Comparison of ENCODE assay signal across 8 cellular contexts in the genomic region with DNA sequence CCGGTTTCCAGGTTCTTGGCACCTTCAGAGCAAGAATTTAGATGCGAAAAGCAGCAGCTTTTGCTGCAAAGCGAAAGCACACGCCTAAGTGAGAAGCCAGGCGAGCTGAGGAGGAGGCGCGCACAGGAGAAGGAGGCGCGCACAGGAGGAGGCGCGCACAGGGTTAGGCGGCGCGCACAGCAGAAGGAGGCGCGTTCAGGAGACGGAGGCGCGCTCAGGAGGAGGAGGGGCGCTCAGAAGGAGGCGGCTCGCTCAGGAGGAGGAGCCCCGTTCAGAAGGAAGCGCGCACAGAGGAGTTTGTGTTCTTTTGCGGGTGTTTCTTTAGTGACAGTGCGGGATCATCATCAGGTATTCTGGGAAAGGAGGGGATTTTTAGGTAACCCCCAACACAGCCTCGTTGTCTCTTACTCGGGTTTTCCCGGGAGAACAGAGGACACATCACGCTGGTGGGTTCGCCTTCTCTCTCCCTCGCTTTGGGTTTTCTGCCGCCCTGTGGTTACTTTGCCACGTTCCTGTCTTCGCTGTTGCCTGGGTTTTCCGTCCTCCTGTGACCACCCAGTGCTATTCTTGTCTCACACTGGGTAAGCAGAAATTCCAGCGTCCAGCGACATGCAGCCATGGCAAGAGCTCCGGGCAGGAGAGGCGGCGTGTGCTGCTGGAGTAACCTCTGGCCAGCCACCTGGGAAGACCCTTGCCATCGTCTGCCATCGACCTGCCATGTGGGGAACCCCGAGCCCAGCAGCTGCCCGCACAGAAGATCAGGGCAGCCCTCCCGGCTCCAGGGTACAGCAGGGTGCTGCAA. TPM values are rescaled to one million over a fixed set of nuclear protein-coding genes. Genes with fewer than 3 reads are reported as not detected.
DNase-seq lines count a peak whose midpoint lies in the region; ATAC-seq and TF ChIP-seq lines count a peak whose summit lies in the region.

No MANE protein-coding gene starts in this region.

- CTCF ChIA-PET in CD4-positive, alpha-beta T cell (lab: Charles Lee) = no interaction called here

- no peaks in the 10 kb centered on the region for H3K27me3 Mint-ChIP-seq in CD4-positive, alpha-beta T cell
- H3K27me3 Mint-ChIP-seq in IgD-negative memory B cell (no peaks in the 10 kb centered on the region), mesothelial cell of epicardium (ENCODE audit: low read depth) (no peaks in the 10 kb centered on the region)

- peaks cover 18% of the 10 kb centered on the region for H3K4me1 Mint-ChIP-seq in CD4-positive, alpha-beta T cell (ENCODE audit: low read depth)
- H3K4me1 Mint-ChIP-seq in IgD-negative memory B cell = peaks cover 3 to 7% (median 7%) of the 10 kb centered on the region in 3 donors
- peaks cover 2% of the 10 kb centered on the region for H3K4me1 Mint-ChIP-seq in mesothelial cell of epicardium

- intact Hi-C loops in CD4-positive, alpha-beta T cell (cut with DNase I, micrococcal nuclease) = loop anchor here (2.0 to 10.0 kb wide), 4 partner anchors 48 to 762 kb away; partner anchors contain the start of genes C6orf120 (in 1 of the 2) and WDR27 (in 1 of the 2)

- DNase-seq in CD4-positive, alpha-beta T cell = peak; percentile 55 to 73 (median 66)
- DNase-seq in activated CD4-positive, alpha-beta T cell treated with anti-CD3 and anti-CD28 coated beads, Interleukin-2, amount 50 U/mL, for 24 hours (ENCODE audit: low read depth in 1 of 2, low spot score in 1 of 2) = peak; percentile 24 to 47
- DNase-seq in dermis blood vessel endothelial cell (peak; percentile 85), mesothelial cell of epicardium (ENCODE audit: low spot score in 2 of 2, unreplicated experiment in 2 of 2) (peak in 1 of 2 experiments; percentile 60), NCI-H1694 treated with DMSO at 0.1 percent for 48 hours (lab: John Stamatoyannopoulos, UW) (no peak)
- DNase-seq in stimulated activated CD8-positive, alpha-beta memory T cell treated with anti-CD3 and anti-CD28 coated beads, Interleukin-15, amount 100 ng/mL, for 24 hours (ENCODE audit: low read depth) = peak; percentile 17

- no peaks in the 10 kb centered on the region for H3K27me3 ChIP-seq in CD4-positive, alpha-beta T cell (ENCODE audit: control insufficient read depth, insufficient read depth, low read length)

- peak overlapping the region; percentile 42 for H3K27ac ChIP-seq in CD4-positive, alpha-beta T cell (ENCODE audit: low read depth, low read length)

- H3K9me3 ChIP-seq in CD4-positive, alpha-beta T cell (ENCODE audit: control insufficient read depth, low read length) = no peaks in the 10 kb centered on the region

- peak overlapping the region; percentile 91 for H3K4me3 Mint-ChIP-seq in CD4-positive, alpha-beta T cell
- H3K4me3 Mint-ChIP-seq in IgD-negative memory B cell (peak overlapping the region; percentile 88 to 98 (median 94)), mesothelial cell of epicardium (peak overlapping the region; percentile 78)

- H3K27ac Mint-ChIP-seq in CD4-positive, alpha-beta T cell = peak overlapping the region; percentile 87
- peak overlapping the region; percentile 4 to 51 (median 33) for H3K27ac Mint-ChIP-seq in IgD-negative memory B cell
- peak overlapping the region; percentile 66 for H3K27ac Mint-ChIP-seq in mesothelial cell of epicardium

- no peak for TF ChIP-seq CTCF in CD4-positive, alpha-beta T cell (IDR thresholded peaks at IDR 0.05)
- no peak for TF ChIP-seq CTCF in mesothelial cell of epicardium (IDR thresholded peaks at IDR 0.05; ENCODE audit: unreplicated experiment)

- no peaks in the 10 kb centered on the region for H3K9me3 Mint-ChIP-seq in CD4-positive, alpha-beta T cell
- H3K9me3 Mint-ChIP-seq in IgD-negative memory B cell = no peaks in the 10 kb centered on the region
- H3K9me3 Mint-ChIP-seq in mesothelial cell of epicardium = no peaks in the 10 kb centered on the region

- H3K36me3 Mint-ChIP-seq in CD4-positive, alpha-beta T cell (ENCODE audit: low read depth) = peaks cover 23% of the 10 kb centered on the region
- H3K36me3 Mint-ChIP-seq in IgD-negative memory B cell (peaks cover 4% of the 10 kb centered on the region), mesothelial cell of epicardium (peaks cover 20% of the 10 kb centered on the region)

- peak; percentile 95 for ATAC-seq in CD4-positive, alpha-beta T cell (ENCODE audit: poor library complexity)
- ATAC-seq in GM19467 (IDR thresholded peaks at IDR 0.05; ENCODE audit: unreplicated experiment) = peak; percentile 80

- POLR2A ChIA-PET in CD4-positive, alpha-beta T cell (lab: Charles Lee) = interaction anchor here (0.6 to 1.8 kb wide), 4 partner anchors 47 to 442 kb away, joined by 3 to 17 read pairs (median 3); partner anchors contain the start of genes C6orf120, DYNLT2, ERMARD and WDR27

RNA-seq across cellular contexts. Expression of gene WDR27, which starts 47.0 kb away (rescaled TPM):
- total RNA-seq in CD4-positive, alpha-beta T cell = 10 to 100 TPM; 22.0 to 23.5 TPM
- 8.6 TPM for polyA plus RNA-seq in IgD-negative memory B cell
- 21.0 and 39.5 TPM in 2 replicates for total RNA-seq in dermis blood vessel endothelial cell
- 114 to 128 TPM (median 116 TPM) in 3 replicates for total RNA-seq in mesothelial cell of epicardium

RNA-seq across cellular contexts. Expression of gene C6orf120, which starts 47.1 kb away (rescaled TPM):
- total RNA-seq in CD4-positive, alpha-beta T cell = 10 to 100 TPM; 19.7 to 21.3 TPM
- 7.8 TPM for polyA plus RNA-seq in IgD-negative memory B cell
- total RNA-seq in dermis blood vessel endothelial cell = 27.1 and 36.2 TPM in 2 replicates
- 35.5 to 36.6 TPM (median 35.8 TPM) in 3 replicates for total RNA-seq in mesothelial cell of epicardium

Comparison
In these comparisons a context has a peak if more than half of its experiments do, and no peak if none do; other contexts are left out.
1. H3K27ac Mint-ChIP-seq: peak in every context shown above with its lines; median percentile 87 in CD4-positive, alpha-beta T cell; 66 in mesothelial cell of epicardium; 33 in IgD-negative memory B cell.